Comparison of ENCODE assay signal across 19 cellular contexts in the genomic region with DNA sequence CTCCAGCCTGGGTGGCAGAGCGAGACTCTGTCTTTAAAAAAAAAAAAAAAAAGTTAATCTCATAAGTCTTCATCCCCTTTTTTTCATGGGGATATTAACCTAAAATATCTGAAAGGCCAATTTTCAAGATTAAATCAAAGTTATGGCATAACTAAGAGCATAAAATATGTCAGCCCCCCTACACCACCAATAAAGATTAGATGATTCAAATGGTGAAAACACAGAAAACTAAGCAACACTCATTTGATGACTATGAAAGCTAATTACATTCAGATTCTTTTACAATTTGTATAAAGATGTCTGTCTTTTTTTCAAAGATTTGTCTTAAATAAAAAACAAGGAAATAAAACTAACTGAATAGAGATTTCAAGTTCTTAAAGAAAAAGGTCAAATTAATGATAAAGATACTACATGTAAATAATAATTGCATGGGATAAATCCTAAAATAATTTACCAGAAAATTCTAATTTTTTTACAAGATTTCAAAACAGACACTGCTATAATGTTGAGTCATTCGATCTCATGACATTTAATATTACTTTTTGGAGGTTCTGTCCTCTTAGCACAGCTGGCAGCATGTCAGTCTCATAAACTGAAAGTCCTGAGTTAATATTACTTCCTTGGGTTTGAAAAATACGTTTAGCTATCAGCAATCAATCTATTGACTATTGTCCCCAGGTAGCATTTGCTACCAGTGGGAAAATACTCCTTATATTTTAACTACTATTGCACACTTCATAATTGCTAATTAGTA.
"Had no signal": no experiment of that assay in that cellular context is flagged by ENCODE, and none has a peak within 500 bp of the region (broad histone marks: within the 10 kb centered on the region; RNA-seq: fewer than 3 reads in every experiment).

No MANE protein-coding gene starts in this region.

- DNase-seq: activated CD4-positive, CD25-positive, alpha-beta regulatory T cell treated with anti-CD3 and anti-CD28 coated beads, Interleukin-2, amount 50 U/mL, for 72 hours; activated naive CD4-positive, alpha-beta T cell; activated naive CD8-positive, alpha-beta T cell treated with anti-CD3 and anti-CD28 coated beads, Interleukin-2, amount 10 ng/mL, durations not matched to agents 7 days and 5 days; activated T-cell treated with anti-CD3 and anti-CD28 coated beads for 4 hours; anterior cingulate cortex; brain microvascular endothelial cell; cerebellar nuclear complex; dermis blood vessel endothelial cell; left cardiac atrium; lower lobe of right lung; sigmoid colon; stimulated activated CD4-positive, alpha-beta T cell treated with anti-CD3 and anti-CD28 coated beads, Interleukin-12 subunit alpha, Interleukin-12 subunit beta, amount 100 ng/mL, for 4 hours; stimulated activated CD4-positive, alpha-beta T cell treated with anti-CD3 and anti-CD28 coated beads, Interleukin-2, amount 100 ng/mL, for 24 hours; stimulated activated naive B cell treated with anti-CD40 and anti-IgM and Interleukin-4, amounts not matched to agents 10 μg/mL and 1 μg/mL and 100 μg/mL, for 72 hours; T-helper 1 cell; T1000; tibial artery had no signal

- ATAC-seq: left cardiac atrium; lower lobe of right lung; stimulated activated naive B cell treated with anti-CD40 and anti-IgM and Interleukin-4, amounts not matched to agents 10 μg/mL and 1 μg/mL and 100 μg/mL, for 72 hours had no signal

- H3K27me3 ChIP-seq: brain microvascular endothelial cell, neural progenitor cell, sigmoid colon, tibial artery had no signal

- H3K9me3 ChIP-seq: lower lobe of right lung, sigmoid colon, tibial artery had no signal

- H3K4me3 ChIP-seq: lower lobe of right lung, neural progenitor cell, sigmoid colon, tibial artery had no signal

- H3K9ac ChIP-seq: neural progenitor cell, parathyroid adenoma had no signal

- H3K4me1 ChIP-seq: lower lobe of right lung, neural progenitor cell, sigmoid colon, tibial artery had no signal

- H3K36me3 ChIP-seq: brain microvascular endothelial cell, lower lobe of right lung, neural progenitor cell, sigmoid colon, tibial artery had no signal

- H3K27ac ChIP-seq: brain microvascular endothelial cell, lower lobe of right lung, neural progenitor cell, parathyroid adenoma, sigmoid colon, tibial artery had no signal
